31 cellular contexts compared by ENCODE assay signal in the genomic region with DNA sequence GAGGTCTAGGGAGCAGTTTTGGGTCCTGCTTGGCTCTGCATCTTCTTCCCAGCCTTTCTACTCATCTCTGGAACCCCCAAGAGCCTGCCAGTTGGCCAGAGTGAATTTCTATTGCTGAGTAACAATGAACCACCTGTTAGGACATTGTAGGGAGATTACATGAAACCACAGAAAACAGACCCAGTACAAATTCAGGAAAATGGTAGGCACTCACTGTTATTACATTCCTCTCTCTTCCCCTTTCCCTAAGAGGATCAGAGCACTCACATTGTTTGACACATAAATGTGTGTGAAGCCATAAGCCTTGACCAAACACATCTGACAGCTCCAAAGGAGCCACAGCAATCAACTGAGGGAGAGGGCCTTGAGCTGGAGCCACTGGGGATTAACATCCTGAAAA.
"Had no signal": no experiment of that assay in that cellular context is flagged by ENCODE, and none has a peak within 500 bp of the region (broad histone marks: within the 10 kb centered on the region; RNA-seq: fewer than 3 reads in every experiment).

No MANE protein-coding gene starts in this region.

- H3K27ac Mint-ChIP-seq: naive thymus-derived CD4-positive, alpha-beta T cell; natural killer cell; nephron; stimulated activated memory B cell treated with anti-CD40 and anti-IgM and Interleukin-4, amounts not matched to agents 10 μg/mL and 1 μg/mL and 100 μg/mL, for 72 hours; stimulated activated naive CD8-positive, alpha-beta T cell treated with anti-CD3 and anti-CD28 coated beads, Interleukin-15, amount 100 ng/mL, for 72 hours; type B pancreatic cell had no signal

- H3K27ac ChIP-seq: neutrophil, pancreas, prostate gland, right lobe of liver, sigmoid colon, skin epidermis, spleen, suprapubic skin, testis, tibial artery, transverse colon, upper lobe of right lung, uterus had no signal

- H3K9me3 ChIP-seq: neutrophil, pancreas, prostate gland, right lobe of liver, sigmoid colon, testis, transverse colon, upper lobe of right lung, uterus had no signal

- H3K4me3 ChIP-seq: pancreas, prostate gland, right lobe of liver, sigmoid colon, skin epidermis, smooth muscle cell, spleen, suprapubic skin, testis, tibial artery, transverse colon, upper lobe of right lung, uterus had no signal

- H3K27me3 Mint-ChIP-seq: naive thymus-derived CD4-positive, alpha-beta T cell; stimulated activated memory B cell treated with anti-CD40 and anti-IgM and Interleukin-4, amounts not matched to agents 10 μg/mL and 1 μg/mL and 100 μg/mL, for 72 hours; stimulated activated naive CD8-positive, alpha-beta T cell treated with anti-CD3 and anti-CD28 coated beads, Interleukin-15, amount 100 ng/mL, for 72 hours; type B pancreatic cell had no signal

- H3K36me3 Mint-ChIP-seq: naive thymus-derived CD4-positive, alpha-beta T cell; natural killer cell; stimulated activated memory B cell treated with anti-CD40 and anti-IgM and Interleukin-4, amounts not matched to agents 10 μg/mL and 1 μg/mL and 100 μg/mL, for 72 hours; type B pancreatic cell had no signal

- H3K4me3 Mint-ChIP-seq: naive thymus-derived CD4-positive, alpha-beta T cell; natural killer cell; nephron; stimulated activated memory B cell treated with anti-CD40 and anti-IgM and Interleukin-4, amounts not matched to agents 10 μg/mL and 1 μg/mL and 100 μg/mL, for 72 hours; stimulated activated naive CD8-positive, alpha-beta T cell treated with anti-CD3 and anti-CD28 coated beads, Interleukin-15, amount 100 ng/mL, for 72 hours; type B pancreatic cell had no signal

- H3K4me1 Mint-ChIP-seq: naive thymus-derived CD4-positive, alpha-beta T cell; natural killer cell; nephron; stimulated activated memory B cell treated with anti-CD40 and anti-IgM and Interleukin-4, amounts not matched to agents 10 μg/mL and 1 μg/mL and 100 μg/mL, for 72 hours; stimulated activated naive CD8-positive, alpha-beta T cell treated with anti-CD3 and anti-CD28 coated beads, Interleukin-15, amount 100 ng/mL, for 72 hours had no signal

- H3K27me3 ChIP-seq: neutrophil, right lobe of liver, sigmoid colon, spleen, suprapubic skin, testis, tibial artery, transverse colon, upper lobe of right lung, uterus had no signal

- H3K4me2 ChIP-seq: smooth muscle cell had no signal

- H3K4me1 ChIP-seq: pancreas, prostate gland, right lobe of liver, sigmoid colon, spleen, suprapubic skin, testis, tibial artery, transverse colon, upper lobe of right lung, uterus had no signal

- DNase-seq: naive thymus-derived CD4-positive, alpha-beta T cell; natural killer cell; nucleus accumbens; pancreas; retina; right cardiac atrium; right lobe of liver; sigmoid colon; spleen; stimulated activated CD4-positive, alpha-beta T cell treated with anti-CD3 and anti-CD28 coated beads, Interleukin-12 subunit alpha, Interleukin-12 subunit beta, amount 100 ng/mL, for 4 hours; stimulated activated CD4-positive, alpha-beta T cell treated with anti-CD3 and anti-CD28 coated beads, Interleukin-1b, Interleukin-23, amount 100 ng/mL, for 48 hours; stimulated activated CD4-positive, alpha-beta T cell treated with anti-CD3 and anti-CD28 coated beads, Interleukin-4, amount 100 ng/mL, for 1 hour; stimulated activated CD4-positive, alpha-beta T cell treated with anti-CD3 and anti-CD28 coated beads, Interleukin-4, amount 100 ng/mL, for 4 hours; stimulated activated CD8-positive, alpha-beta memory T cell treated with anti-CD3 and anti-CD28 coated beads, Interleukin-4, amount 100 ng/mL, for 48 hours; stimulated activated naive CD4-positive, alpha-beta T cell; stimulated activated naive CD8-positive, alpha-beta T cell treated with anti-CD3 and anti-CD28 coated beads, Interleukin-15, amount 100 ng/mL, for 72 hours; stimulated activated naive CD8-positive, alpha-beta T cell treated with anti-CD3 and anti-CD28 coated beads, Interleukin-15, Interleukin-2, amounts not matched to agents 100 U/mL and 50 U/mL, for 24 hours; substantia nigra; testis; tibial artery; transverse colon; upper lobe of right lung; uterus had no signal

- H3K36me3 ChIP-seq: neutrophil, pancreas, prostate gland, right lobe of liver, sigmoid colon, spleen, suprapubic skin, tibial artery, transverse colon, upper lobe of right lung, uterus had no signal

- H3K9me3 Mint-ChIP-seq: type B pancreatic cell had no signal
